ENCODE assay signal across 16 cellular contexts in the genomic region with DNA sequence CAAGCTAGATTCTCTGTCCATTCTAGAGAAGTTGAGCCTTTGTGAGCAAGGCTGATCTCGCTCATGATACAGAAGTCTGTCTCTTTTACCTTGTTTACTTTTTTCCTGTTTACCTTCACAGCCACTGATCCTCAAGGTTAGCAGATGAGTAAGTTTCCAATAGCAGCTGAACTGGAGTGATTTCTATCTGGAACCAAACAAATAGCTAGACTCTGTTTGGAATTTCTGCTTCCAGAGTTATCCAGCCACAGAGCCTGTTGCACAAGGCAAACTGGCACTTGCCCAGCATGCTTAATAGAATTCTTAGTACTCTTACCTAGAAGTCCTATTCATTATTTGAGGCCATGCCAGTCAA. TPM values are rescaled to one million over a fixed set of nuclear protein-coding genes. Genes with fewer than 3 reads are reported as not detected.
DNase-seq lines count a peak whose midpoint lies in the region; ATAC-seq and TF ChIP-seq lines count a peak whose summit lies in the region.
"Had no signal": no experiment of that assay in that cellular context is flagged by ENCODE, and none has a peak within 500 bp of the region (broad histone marks: within the 10 kb centered on the region; RNA-seq: fewer than 3 reads in every experiment).

No MANE protein-coding gene starts in this region.

- intact Hi-C loops in dorsolateral prefrontal cortex (cut with DNase I): no loop called here

- H3K27me3 ChIP-seq in smooth muscle cell (ENCODE audit: low read depth): no peaks in the 10 kb centered on the region
- H3K27me3 ChIP-seq in dorsolateral prefrontal cortex: no peaks in the 10 kb centered on the region
- H3K27me3 ChIP-seq: suprapubic skin had no signal

- H3F3A ChIP-seq in smooth muscle cell (ENCODE audit: low read depth): no peaks in the 10 kb centered on the region

- no peaks in the 10 kb centered on the region for H3K4me1 ChIP-seq in smooth muscle cell (ENCODE audit: low read depth)
- H3K4me1 ChIP-seq: spleen had no signal

- DNase-seq in DMS 273 (lab: John Stamatoyannopoulos, UW; ENCODE audit: unreplicated experiment) (peak; percentile 27), DMS 273 treated with DMSO at 0.1 percent for 48 hours (lab: John Stamatoyannopoulos, UW) (no peak), astrocyte of the cerebellum (ENCODE audit: low read depth) (peak; percentile 31), fibroblast of villous mesenchyme (ENCODE audit: low read depth) (peak; percentile 59), smooth muscle cell (lab: John Stamatoyannopoulos, UW; ENCODE audit: unreplicated experiment) (no peak), dorsolateral prefrontal cortex (no peak)
- DNase-seq: activated naive CD4-positive, alpha-beta T cell treated with anti-CD3 and anti-CD28 coated beads, Interleukin-2, amount 10 ng/mL, durations not matched to agents 7 days and 5 days; KG1; NCI-H1694 treated with DMSO at 0.1 percent for 48 hours; NK-92 treated with Interleukin-12 subunit alpha and Interleukin-12 subunit beta, amount 100 ng/mL, for 24 hours; spleen had no signal

- no peaks in the 10 kb centered on the region for H3K79me2 ChIP-seq in smooth muscle cell (ENCODE audit: low read depth)

- H3K9ac ChIP-seq in smooth muscle cell (ENCODE audit: low read depth): no peak overlapping the region

- 97% methylated on average over 1 of the region's 1 CpG for WGBS in smooth muscle cell (ENCODE audit: low lambda C conversion rate)

- no peaks in the 10 kb centered on the region for H4K20me1 ChIP-seq in smooth muscle cell (ENCODE audit: low read depth)

- no peaks in the 10 kb centered on the region for H3K9me3 ChIP-seq in smooth muscle cell (replicated peaks; ENCODE audit: low read depth)
- H3K9me3 ChIP-seq: suprapubic skin had no signal

- ATAC-seq in HG02973 (IDR thresholded peaks at IDR 0.05; ENCODE audit: unreplicated experiment) (no peak), HG03097 (IDR thresholded peaks at IDR 0.05; ENCODE audit: low FRiP score, unreplicated experiment) (no peak)

- peak overlapping the region; percentile 13 for H2AFZ ChIP-seq in smooth muscle cell (ENCODE audit: low read depth)

- TF ChIP-seq CTCF in astrocyte of the cerebellum (IDR thresholded peaks at IDR 0.05; ENCODE audit: low read depth, low read length, missing control alignments) (no peak), fibroblast of villous mesenchyme (IDR thresholded peaks at IDR 0.05; ENCODE audit: insufficient read depth, low read depth, low read length) (no peak), smooth muscle cell (IDR thresholded peaks at IDR 0.05; ENCODE audit: borderline replicate concordance, insufficient read depth, poor library complexity, severe bottlenecking) (no peak), dorsolateral prefrontal cortex (IDR thresholded peaks at IDR 0.05 in 54 of 56, conservative IDR thresholded peaks at IDR 0.05 in 2 of 56; ENCODE audit: low read depth in 1 of 56, partially characterized antibody in 56 of 56) (no peak)

- H3K4me3 ChIP-seq in astrocyte of the cerebellum (ENCODE audit: low read depth, low read length) (no peak overlapping the region), fibroblast of villous mesenchyme (ENCODE audit: low read depth, low read length) (no peak overlapping the region), smooth muscle cell (no peak overlapping the region), dorsolateral prefrontal cortex (no peak overlapping the region)
- H3K4me3 ChIP-seq: SK-N-MC, spleen, suprapubic skin had no signal

- in situ Hi-C loops in astrocyte of the cerebellum (cut with HindIII; ENCODE audit: low sequenced_read_pairs): no loop called here

- H3K36me3 ChIP-seq in smooth muscle cell (ENCODE audit: low read depth): no peaks in the 10 kb centered on the region
- H3K36me3 ChIP-seq: spleen, suprapubic skin had no signal

- H3K4me2 ChIP-seq in smooth muscle cell: no peak overlapping the region

- no peak overlapping the region for H3K27ac ChIP-seq in smooth muscle cell (ENCODE audit: low read depth)
- H3K27ac ChIP-seq in dorsolateral prefrontal cortex: no peak overlapping the region
- H3K27ac ChIP-seq: 22Rv1, SK-N-MC, spleen, suprapubic skin had no signal

RNA-seq across cellular contexts. Expression of a gene that starts 12.8 kb away (rescaled TPM):
- total RNA-seq in fibroblast of villous mesenchyme (55.1 and 71.7 TPM in 2 replicates), smooth muscle cell (52.5 and 70.3 TPM in 2 replicates), dorsolateral prefrontal cortex (10 to 100 TPM; 40.0 to 84.4 (median 58.4) TPM)
- polyA plus RNA-seq in smooth muscle cell: 10.7 and 15.8 TPM in 2 replicates

Comparison
In these comparisons a context has a peak if more than half of its experiments do, and no peak if none do; other contexts are left out.
1. DNase-seq: peak in DMS 273 (single experiment), astrocyte of the cerebellum (single experiment) and fibroblast of villous mesenchyme (single experiment); none in DMS 273 treated with DMSO at 0.1 percent for 48 hours (single experiment), smooth muscle cell (single experiment) and dorsolateral prefrontal cortex (0 of 10).